24 cellular contexts compared by ENCODE assay signal in genomic region chr20:22227301-22227700, GRCh38.
"Had no signal": no experiment of that assay in that cellular context is flagged by ENCODE, and none has a peak within 500 bp of the region (broad histone marks: within the 10 kb centered on the region; RNA-seq: fewer than 3 reads in every experiment).

No MANE protein-coding gene starts in this region.

- H3K27me3 ChIP-seq: body of pancreas, cardiac muscle cell, colonic mucosa, uterus had no signal

- H3K4me3 ChIP-seq: body of pancreas, cardiac muscle cell, colonic mucosa, heart left ventricle, uterus had no signal

- H3K9me3 ChIP-seq: body of pancreas, colonic mucosa, uterus had no signal

- H3K36me3 ChIP-seq: cardiac muscle cell, colonic mucosa, heart left ventricle, uterus had no signal

- FAIRE-seq: endometrium, kidney, small intestine, TTC549 had no signal

- DNase-seq: activated CD4-positive, alpha-beta memory T cell treated with anti-CD3 and anti-CD28 coated beads, Interleukin-2, amount 10 ng/mL, durations not matched to agents 7 days and 5 days; activated CD4-positive, alpha-beta T cell treated with anti-CD3 and anti-CD28 coated beads for 1 hour; activated CD4-positive, alpha-beta T cell treated with anti-CD3 and anti-CD28 coated beads, Interleukin-2, amount 10 ng/mL, durations not matched to agents 7 days and 5 days; activated T-cell treated with anti-CD3 and anti-CD28 coated beads, Interleukin-2, amount 50 U/mL, for 4 hours; anterior cingulate cortex; body of pancreas; cerebellar nuclear complex; colonic mucosa; effector CD8-positive, alpha-beta T cell; foreskin fibroblast; heart left ventricle; hypothalamus; immature natural killer cell; kidney; left colon; small intestine; stimulated activated CD4-positive, alpha-beta T cell treated with anti-CD3 and anti-CD28 coated beads, Interleukin-4, amount 100 ng/mL, for 24 hours; substantia nigra; T-helper 9 cell; uterus had no signal

- H3K4me1 ChIP-seq: body of pancreas, colonic mucosa, heart left ventricle, uterus had no signal

- H3K27ac ChIP-seq: body of pancreas, cardiac muscle cell, colonic mucosa, epithelial cell of prostate, heart left ventricle, uterus had no signal
